ENCODE assay signal across 8 cellular contexts in genomic region chr10:47775361-47776231, GRCh38. TPM values are rescaled to one million over a fixed set of nuclear protein-coding genes. Genes with fewer than 3 reads are reported as not detected.
DNase-seq lines count a peak whose midpoint lies in the region; ATAC-seq and TF ChIP-seq lines count a peak whose summit lies in the region.
"Not testable (repeated sequence)": the region's sequence is repeated elsewhere in the genome, so short reads cannot be mapped to it uniquely, and the experiment has no call there.

No MANE protein-coding gene starts in this region.

- H3K79me2 ChIP-seq in HCT116 (ENCODE audit: insufficient read depth, low read length) = not testable (repeated sequence)

- intact Hi-C loops in HCT116 (cut with micrococcal nuclease) = not testable (repeated sequence)

- not testable (repeated sequence) for H3K27me3 Mint-ChIP-seq in memory B cell; stimulated activated naive B cell treated with anti-CD40 and anti-IgM and Interleukin-4, amounts not matched to agents 10 μg/mL and 1 μg/mL and 100 μg/mL, for 72 hours

- H3K9me2 ChIP-seq in HCT116 (ENCODE audit: insufficient read depth) = not testable (repeated sequence)

- not testable (repeated sequence) for H3K27ac ChIP-seq in HCT116 (ENCODE audit: low read depth, low read length); SJSA1; foreskin keratinocyte

- TF ChIP-seq CTCF in HCT116 (IDR thresholded peaks at IDR 0.05 in 2 of 3, conservative IDR thresholded peaks at IDR 0.05 in 1 of 3; ENCODE audit: borderline replicate concordance in 1 of 3, insufficient read depth in 1 of 3, low read depth in 2 of 3, low read length in 2 of 3) = peak; percentile 54 to 96 (median 61)
- TF ChIP-seq CTCF in foreskin keratinocyte (conservative IDR thresholded peaks at IDR 0.05) = peak; percentile 94

- H3K27me3 ChIP-seq in HCT116 (ENCODE audit: insufficient read depth, low read length); SJSA1 (replicated peaks); foreskin keratinocyte: not testable (repeated sequence)

- H3K36me3 ChIP-seq in HCT116 (ENCODE audit: control insufficient read depth in 1 of 2, insufficient read depth in 2 of 2, low read length in 2 of 2); SJSA1: not testable (repeated sequence)

- not testable (repeated sequence) for H3K27ac Mint-ChIP-seq in memory B cell; stimulated activated naive B cell treated with anti-CD40 and anti-IgM and Interleukin-4, amounts not matched to agents 10 μg/mL and 1 μg/mL and 100 μg/mL, for 72 hours

- POLR2A ChIA-PET in HCT116 (lab: Charles Lee) = not testable (repeated sequence)

- not testable (repeated sequence) for H3K4me1 Mint-ChIP-seq in memory B cell; stimulated activated naive B cell treated with anti-CD40 and anti-IgM and Interleukin-4, amounts not matched to agents 10 μg/mL and 1 μg/mL and 100 μg/mL, for 72 hours

- not testable (repeated sequence) for H2AFZ ChIP-seq in HCT116 (ENCODE audit: low read depth, low read length, poor library complexity, severe bottlenecking)

- not testable (repeated sequence) for H3K9ac ChIP-seq in HCT116 (ENCODE audit: low read length)

- not testable (repeated sequence) for TF ChIP-seq POLR2A in HCT116 (IDR thresholded peaks at IDR 0.05; ENCODE audit: borderline replicate concordance, extremely low read depth, insufficient read depth, insufficient read length)

- ATAC-seq in HCT116 (peak; percentile 98), foreskin keratinocyte (peak; percentile 94), memory B cell (ENCODE audit: low read depth) (peak; percentile 21)
- peak; percentile 68 to 72 for ATAC-seq in stimulated activated naive B cell treated with anti-CD40 and anti-IgM and Interleukin-4, amounts not matched to agents 10 μg/mL and 1 μg/mL and 100 μg/mL, for 72 hours (replicated peaks)

- H3K4me1 ChIP-seq in HCT116 (ENCODE audit: control insufficient read depth in 1 of 2, insufficient read depth in 2 of 2, low read length in 2 of 2); SJSA1 (replicated peaks); foreskin keratinocyte: not testable (repeated sequence)

- H4K20me1 ChIP-seq in HCT116 (ENCODE audit: insufficient read depth) = not testable (repeated sequence)

- TF ChIP-seq RAD21 in HCT116 (IDR thresholded peaks at IDR 0.05; ENCODE audit: low read depth) = peak; percentile 59

- not testable (repeated sequence) for H3K4me3 ChIP-seq in HCT116 (replicated peaks in 1 of 2; ENCODE audit: low read depth in 1 of 2, low read length in 2 of 2); SJSA1

- RAD21 ChIA-PET in HCT116 (lab: Charles Lee; ENCODE audit: low non-redundant PET in 1 of 2, low total read pairs in 2 of 2, uncharacterized antibody in 2 of 2, unreplicated experiment in 2 of 2) = not testable (repeated sequence)

- BruUV-seq in HCT116 (replicated peaks; lab: Mats Ljungman, UMichigan) = not testable (repeated sequence)

- H3K4me3 Mint-ChIP-seq in memory B cell; stimulated activated naive B cell treated with anti-CD40 and anti-IgM and Interleukin-4, amounts not matched to agents 10 μg/mL and 1 μg/mL and 100 μg/mL, for 72 hours: not testable (repeated sequence)

- not testable (repeated sequence) for H3K9me3 Mint-ChIP-seq in memory B cell; stimulated activated naive B cell treated with anti-CD40 and anti-IgM and Interleukin-4, amounts not matched to agents 10 μg/mL and 1 μg/mL and 100 μg/mL, for 72 hours

- CTCF ChIA-PET in HCT116 (lab: Charles Lee) = not testable (repeated sequence)

- H3K4me2 ChIP-seq in HCT116 (ENCODE audit: low read length) = not testable (repeated sequence)

- not testable (repeated sequence) for H3K36me3 Mint-ChIP-seq in memory B cell; stimulated activated naive B cell treated with anti-CD40 and anti-IgM and Interleukin-4, amounts not matched to agents 10 μg/mL and 1 μg/mL and 100 μg/mL, for 72 hours

- not testable (repeated sequence) for H3K9me3 ChIP-seq in HCT116 (ENCODE audit: control insufficient read depth in 1 of 2, insufficient read depth in 1 of 2, low read depth in 1 of 2, low read length in 2 of 2); SJSA1 (replicated peaks)

- DNase-seq in DMS 273 (lab: John Stamatoyannopoulos, UW; ENCODE audit: unreplicated experiment) (peak; percentile 65), HCT116 (ENCODE audit: low read depth, low spot score) (peak; percentile 47), NCI-H1694 treated with DMSO at 0.1 percent for 48 hours (lab: John Stamatoyannopoulos, UW) (peak; percentile 42), SJSA1 (ENCODE audit: low read depth in 1 of 2, low spot score in 2 of 2) (peak; percentile 54 to 60), astrocyte of the hippocampus (ENCODE audit: low read depth, low spot score) (peak; percentile 70), foreskin keratinocyte (peak; percentile 44 to 59)
- not testable (repeated sequence) for DNase-seq in memory B cell (ENCODE audit: low spot score in 2 of 2); stimulated activated naive B cell treated with anti-CD40 and anti-IgM and Interleukin-4, amounts not matched to agents 10 μg/mL and 1 μg/mL and 100 μg/mL, for 72 hours

TF ChIP-seq in HCT116, 20 proteins besides CTCF, POLR2A, EP300 and RAD21:
- peak; percentile 64 for TF ChIP-seq YY1 (IDR thresholded peaks at IDR 0.05; ENCODE audit: extremely low read depth, insufficient replicate concordance, low read depth, low read length)

RNA-seq across cellular contexts. Expression of gene SYT15B, which starts 12.2 kb away (rescaled TPM):
- 0.37 TPM for total RNA-seq in HCT116 (2021; ENCODE audit: unreplicated experiment)
- 0.16 TPM in 1 of 2 replicates, not detected in the other for polyA plus RNA-seq in HCT116 (2012)
- 1.0 and 9.3 TPM in 2 replicates for total RNA-seq in SJSA1 (2014; rRNA removed; shearing (Covaris generic))
- total RNA-seq in foreskin keratinocyte = not detected in 2 replicates
- polyA plus RNA-seq in foreskin keratinocyte = not detected in 2 replicates

Comparison
In these comparisons a context has a peak if more than half of its experiments do, and no peak if none do; other contexts are left out.
1. ATAC-seq: peak in every context shown above with its lines; median percentile 98 in HCT116; 94 in foreskin keratinocyte; 70 in stimulated activated naive B cell treated with anti-CD40 and anti-IgM and Interleukin-4, amounts not matched to agents 10 μg/mL and 1 μg/mL and 100 μg/mL, for 72 hours; 21 in memory B cell.